Comparison of ENCODE assay signal across 11 cellular contexts in the genomic region with DNA sequence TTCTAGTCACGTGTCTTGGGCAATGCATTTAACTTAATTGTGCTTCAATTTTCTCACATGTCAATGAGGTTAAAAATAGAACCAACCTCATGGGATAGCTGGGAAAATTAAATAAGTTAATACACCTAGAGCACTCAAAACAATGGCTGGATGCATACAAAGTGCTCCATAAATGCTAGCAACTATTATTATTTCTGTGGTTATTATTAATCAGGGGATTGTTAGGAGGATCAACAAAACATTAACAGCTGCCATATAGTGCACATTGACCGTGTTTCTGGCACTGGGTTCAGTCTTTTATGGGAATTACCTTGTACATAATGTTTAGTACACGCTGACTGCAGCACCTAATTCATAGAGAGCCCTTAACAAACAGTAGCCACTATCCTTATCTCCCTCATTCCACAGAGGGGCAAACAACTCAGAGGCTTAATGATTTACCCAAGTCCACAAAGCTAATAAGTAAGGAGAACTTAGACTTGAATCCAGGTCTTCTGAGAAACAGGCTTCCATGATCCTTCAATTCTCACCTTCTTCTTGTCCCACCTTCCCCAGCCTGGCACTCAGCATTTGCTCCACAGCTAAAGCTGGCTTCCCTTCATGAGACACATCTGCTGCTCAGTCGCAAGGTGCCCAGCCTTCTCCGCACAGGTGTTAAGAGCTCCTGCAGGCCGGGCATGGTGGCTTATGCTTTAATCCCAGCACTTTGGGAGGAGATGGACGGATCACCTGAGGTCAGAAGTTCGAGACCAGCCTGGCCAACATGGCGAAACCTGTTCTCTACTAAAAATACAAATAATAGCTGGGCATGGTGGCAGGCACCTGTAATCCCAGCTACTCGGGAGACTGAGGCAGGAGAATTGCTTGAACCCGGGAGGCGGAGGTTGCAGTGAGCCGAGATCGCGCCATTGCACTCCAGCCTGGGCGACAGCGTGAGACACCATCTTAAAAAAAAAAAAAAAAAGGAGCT.
DNase-seq lines count a peak whose midpoint lies in the region; ATAC-seq, FAIRE-seq and TF ChIP-seq lines count a peak whose summit lies in the region.
"Had no signal": no experiment of that assay in that cellular context is flagged by ENCODE, and none has a peak within 500 bp of the region (broad histone marks: within the 10 kb centered on the region; RNA-seq: fewer than 3 reads in every experiment).

No MANE protein-coding gene starts in this region.

- H3K36me3 Mint-ChIP-seq in CD8-positive, alpha-beta T cell = no peaks in the 10 kb centered on the region
- H3K36me3 Mint-ChIP-seq: activated naive CD4-positive, alpha-beta T cell treated with anti-CD3 and anti-CD28 coated beads, Interleukin-2, amount 10 ng/mL, durations not matched to agents 7 days and 5 days; natural killer cell treated with Interleukin-12 subunit alpha and Interleukin-12 subunit beta and Interleukin-15 and Interleukin-18, amount 100 ng/mL, for 72 hours had no signal

- intact Hi-C loops in breast epithelium (cut with DNase I; ENCODE audit: low total_unique reads) = loop anchor here (2.0 kb wide), 2 partner anchors 73 to 147 kb away; no protein-coding TSS in a partner anchor
- intact Hi-C loops in CD8-positive, alpha-beta T cell (cut with DNase I, micrococcal nuclease) = no loop called here

- POLR2A ChIA-PET in A549 (lab: Yijun Ruan, JAX) = interaction anchor here (0.5 to 5.0 kb wide), 13 partner anchors 9 to 1267 kb away, joined by 3 to 72 read pairs (median 8); partner anchors contain the start of gene ABCA1
- POLR2A ChIA-PET in CD8-positive, alpha-beta T cell (lab: Charles Lee) = no interaction called here

- FAIRE-seq in A549 (lab: Jason Lieb, UNC) = no peak
- FAIRE-seq: GM12891 had no signal

- H3K36me3 ChIP-seq in breast epithelium (no peaks in the 10 kb centered on the region), mucosa of rectum (ENCODE audit: control insufficient read depth in 2 of 2, insufficient read depth in 2 of 2, low read length in 2 of 2) (no peaks in the 10 kb centered on the region)
- no peaks in the 10 kb centered on the region for H3K36me3 ChIP-seq in CD8-positive, alpha-beta T cell (ENCODE audit: insufficient read depth, low read length)

- TF ChIP-seq POLR2A in A549 (IDR thresholded peaks at IDR 0.05; ENCODE audit: low read length) (no peak), breast epithelium (IDR thresholded peaks at IDR 0.05) (no peak)

- no peaks in the 10 kb centered on the region for H3K9me3 Mint-ChIP-seq in CD8-positive, alpha-beta T cell
- H3K9me3 Mint-ChIP-seq: activated naive CD4-positive, alpha-beta T cell treated with anti-CD3 and anti-CD28 coated beads, Interleukin-2, amount 10 ng/mL, durations not matched to agents 7 days and 5 days; natural killer cell treated with Interleukin-12 subunit alpha and Interleukin-12 subunit beta and Interleukin-15 and Interleukin-18, amount 100 ng/mL, for 72 hours had no signal

- peaks cover 50% of the 10 kb centered on the region for H3K4me1 ChIP-seq in A549
- H3K4me1 ChIP-seq in breast epithelium = peaks cover 0 to 9% of the 10 kb centered on the region in 2 donors
- peaks cover 19 to 21% of the 10 kb centered on the region in 2 donors for H3K4me1 ChIP-seq in mucosa of rectum (ENCODE audit: control insufficient read depth in 2 of 2, insufficient read depth in 2 of 2, low read length in 2 of 2)
- no peaks in the 10 kb centered on the region for H3K4me1 ChIP-seq in CD8-positive, alpha-beta T cell (ENCODE audit: insufficient read depth, low read length)

- DNase-seq in A549 (ENCODE audit: low read depth in 1 of 2, low spot score in 1 of 2) = peak in 1 of 2 experiments; percentile 54
- peak; percentile 67 for DNase-seq in NCI-H1092 treated with DMSO at 0.1 percent for 48 hours (lab: John Stamatoyannopoulos, UW)
- DNase-seq in breast epithelium (ENCODE audit: low spot score in 2 of 2) = no peak
- no peak for DNase-seq in SIG-M5 treated with dmso at 0.1 percent for 504 hours (lab: John Stamatoyannopoulos, UW; ENCODE audit: unreplicated experiment)
- DNase-seq in NCI-H526 (lab: John Stamatoyannopoulos, UW) = no peak
- no peak for DNase-seq in CD8-positive, alpha-beta T cell
- DNase-seq: activated naive CD4-positive, alpha-beta T cell treated with anti-CD3 and anti-CD28 coated beads, Interleukin-2, amount 10 ng/mL, durations not matched to agents 7 days and 5 days had no signal

- WGBS in A549 (ENCODE audit: missing lambda C conversion rate) = 71% methylated on average over 17 of the region's 17 CpGs

- H3K4me3 ChIP-seq in A549 (peak overlapping the region; percentile 12; the same call in 1 of the 3 replicates), breast epithelium (peak overlapping the region in 1 of 3 donors; percentile 17), mucosa of rectum (ENCODE audit: low read length in 2 of 2) (peak overlapping the region; percentile 40 to 48)
- no peak overlapping the region for H3K4me3 ChIP-seq in CD8-positive, alpha-beta T cell (ENCODE audit: low read depth, low read length)

- H3K4me1 Mint-ChIP-seq in CD8-positive, alpha-beta T cell (ENCODE audit: low read depth) = peaks cover 8% of the 10 kb centered on the region

- H3K9me3 ChIP-seq in A549 (peaks cover 13% of the 10 kb centered on the region), breast epithelium (peaks cover 0 to 4% of the 10 kb centered on the region in 2 donors), mucosa of rectum (ENCODE audit: control insufficient read depth in 2 of 2, low read length in 2 of 2) (peaks cover 0 to 3% of the 10 kb centered on the region in 2 donors)
- H3K9me3 ChIP-seq in CD8-positive, alpha-beta T cell (ENCODE audit: low read length) = no peaks in the 10 kb centered on the region

- CTCF ChIA-PET in A549 (lab: Yijun Ruan, JAX) = interaction anchor here (0.7 to 3.0 kb wide), 11 partner anchors 11 to 350 kb away, joined by 3 to 13 read pairs (median 4); partner anchors contain the start of gene ABCA1
- CTCF ChIA-PET in CD8-positive, alpha-beta T cell (lab: Charles Lee) = interaction anchor here (0.8 to 1.1 kb wide), 2 partner anchors 13 to 348 kb away, joined by 3 read pairs; no protein-coding TSS in a partner anchor

- peak overlapping the region in 1 of 2 donors; percentile 39 for H3K9ac ChIP-seq in mucosa of rectum (ENCODE audit: low read depth in 1 of 2, low read length in 2 of 2)

- H3K27me3 ChIP-seq in breast epithelium (no peaks in the 10 kb centered on the region), mucosa of rectum (ENCODE audit: control insufficient read depth in 2 of 2, insufficient read depth in 2 of 2, low read length in 2 of 2) (no peaks in the 10 kb centered on the region)
- no peaks in the 10 kb centered on the region for H3K27me3 ChIP-seq in CD8-positive, alpha-beta T cell (ENCODE audit: insufficient read depth, low read length)

- H3K27ac ChIP-seq in A549 = peak overlapping the region; percentile 88 to 93
- H3K27ac ChIP-seq in breast epithelium = peak overlapping the region; percentile 85 to 87
- H3K27ac ChIP-seq in mucosa of rectum (ENCODE audit: low read depth in 2 of 2, low read length in 2 of 2) = peak overlapping the region; percentile 71 to 82
- H3K27ac ChIP-seq in CD8-positive, alpha-beta T cell (ENCODE audit: low read depth, low read length) = no peak overlapping the region

- ATAC-seq in A549 (peak; percentile 9 to 48; a peak in 3 of 6 replicates), GM18868 (IDR thresholded peaks at IDR 0.05; ENCODE audit: unreplicated experiment) (no peak)
- no peak for ATAC-seq in CD8-positive, alpha-beta T cell

- H3K27me3 Mint-ChIP-seq in CD8-positive, alpha-beta T cell (ENCODE audit: low read depth) = peaks cover 11% of the 10 kb centered on the region

- peak overlapping the region; percentile 80 for H3K4me2 ChIP-seq in A549

- TF ChIP-seq EP300 in A549 (IDR thresholded peaks at IDR 0.05) = no peak

- TF ChIP-seq CTCF in A549 (IDR thresholded peaks at IDR 0.05) = no peak
- TF ChIP-seq CTCF in breast epithelium (IDR thresholded peaks at IDR 0.05) = no peak
- TF ChIP-seq CTCF in CD8-positive, alpha-beta T cell (IDR thresholded peaks at IDR 0.05) = no peak

- no peak overlapping the region for H3K4me3 Mint-ChIP-seq in CD8-positive, alpha-beta T cell
- H3K4me3 Mint-ChIP-seq: activated naive CD4-positive, alpha-beta T cell treated with anti-CD3 and anti-CD28 coated beads, Interleukin-2, amount 10 ng/mL, durations not matched to agents 7 days and 5 days; natural killer cell treated with Interleukin-12 subunit alpha and Interleukin-12 subunit beta and Interleukin-15 and Interleukin-18, amount 100 ng/mL, for 72 hours had no signal

- no peak for TF ChIP-seq RAD21 in A549 (conservative IDR thresholded peaks at IDR 0.05 in 1 of 2, IDR thresholded peaks at IDR 0.05 in 1 of 2)

- H3K27ac Mint-ChIP-seq in CD8-positive, alpha-beta T cell = no peak overlapping the region
- H3K27ac Mint-ChIP-seq: activated naive CD4-positive, alpha-beta T cell treated with anti-CD3 and anti-CD28 coated beads, Interleukin-2, amount 10 ng/mL, durations not matched to agents 7 days and 5 days; natural killer cell treated with Interleukin-12 subunit alpha and Interleukin-12 subunit beta and Interleukin-15 and Interleukin-18, amount 100 ng/mL, for 72 hours had no signal

TF ChIP-seq in A549, 52 proteins besides CTCF, POLR2A, EP300 and RAD21:
- TF ChIP-seq, protein P1, sequence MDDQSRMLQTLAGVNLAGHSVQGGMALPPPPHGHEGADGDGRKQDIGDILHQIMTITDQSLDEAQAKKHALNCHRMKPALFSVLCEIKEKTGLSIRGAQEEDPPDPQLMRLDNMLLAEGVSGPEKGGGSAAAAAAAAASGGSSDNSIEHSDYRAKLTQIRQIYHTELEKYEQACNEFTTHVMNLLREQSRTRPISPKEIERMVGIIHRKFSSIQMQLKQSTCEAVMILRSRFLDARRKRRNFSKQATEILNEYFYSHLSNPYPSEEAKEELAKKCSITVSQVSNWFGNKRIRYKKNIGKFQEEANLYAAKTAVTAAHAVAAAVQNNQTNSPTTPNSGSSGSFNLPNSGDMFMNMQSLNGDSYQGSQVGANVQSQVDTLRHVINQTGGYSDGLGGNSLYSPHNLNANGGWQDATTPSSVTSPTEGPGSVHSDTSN (IDR thresholded peaks at IDR 0.05) = no peak
- 0 out of 2 replicates have a peak, but pooled peaks have one; percentile 27 for TF ChIP-seq KDM1A (IDR thresholded peaks at IDR 0.05; ENCODE audit: low read depth)

Comparison
In these comparisons a context has a peak if more than half of its experiments do, and no peak if none do; other contexts are left out.
1. ATAC-seq: peak in A549 (2 of 2); none in GM18868 (single experiment) and CD8-positive, alpha-beta T cell (single experiment).